ENCODE assay signal across 7 cellular contexts in genomic region chr2:112644155-112644932, GRCh38. TPM values are rescaled to one million over a fixed set of nuclear protein-coding genes. Genes with fewer than 3 reads are reported as not detected.
DNase-seq lines count a peak whose midpoint lies in the region; ATAC-seq, FAIRE-seq and TF ChIP-seq lines count a peak whose summit lies in the region.

No MANE protein-coding gene starts in this region.

- H2AFZ ChIP-seq in HCT116 (ENCODE audit: low read depth, low read length, poor library complexity, severe bottlenecking): no peak overlapping the region

- H4K20me1 ChIP-seq in HCT116 (ENCODE audit: insufficient read depth): peaks cover 16% of the 10 kb centered on the region; the same call in 1 of the 2 replicates

- peaks cover 36% of the 10 kb centered on the region for H3K79me2 ChIP-seq in HCT116 (ENCODE audit: insufficient read depth, low read length)

- TF ChIP-seq POLR2A in HCT116 (IDR thresholded peaks at IDR 0.05; ENCODE audit: borderline replicate concordance, extremely low read depth, insufficient read depth, insufficient read length) (no peak), esophagus muscularis mucosa (IDR thresholded peaks at IDR 0.05; ENCODE audit: low read depth) (no peak), ovary (IDR thresholded peaks at IDR 0.05) (no peak)

- TF ChIP-seq RAD21 in HCT116 (IDR thresholded peaks at IDR 0.05; ENCODE audit: low read depth): no peak

- 43% methylated on average over 11 of the region's 11 CpGs for WGBS in esophagus muscularis mucosa
- WGBS in ovary, 3 donors: 12 to 21% (median 14%) methylated on average over 11 of the region's 11 CpGs

- peak; percentile 69 for DNase-seq in HCT116 (ENCODE audit: low read depth, low spot score)
- peak; percentile 60 to 70 for DNase-seq in SJSA1 (ENCODE audit: low read depth in 1 of 2, low spot score in 2 of 2)
- no peak for DNase-seq in esophagus muscularis mucosa (ENCODE audit: extremely low spot score)
- DNase-seq in ovary: no peak
- DNase-seq in activated gamma-delta T cell (lab: John Stamatoyannopoulos, UW): no peak
- no peak for DNase-seq in GM19239 (ENCODE audit: insufficient read length, low spot score)

- POLR2A ChIA-PET in HCT116 (lab: Charles Lee): interaction anchor here (1.4 to 5.2 kb wide), 4 partner anchors 15 to 81 kb away, joined by 5 to 86 read pairs (median 14); no protein-coding TSS in a partner anchor

- H3K9me2 ChIP-seq in HCT116 (ENCODE audit: insufficient read depth): no peaks in the 10 kb centered on the region

- H3K36me3 ChIP-seq in HCT116 (ENCODE audit: control insufficient read depth in 1 of 2, insufficient read depth in 2 of 2, low read length in 2 of 2): peaks cover 20 to 27% of the 10 kb centered on the region in 2 experiments
- peaks cover 34% of the 10 kb centered on the region for H3K36me3 ChIP-seq in SJSA1
- peaks cover 0 to 22% (median 12%) of the 10 kb centered on the region in 4 donors for H3K36me3 ChIP-seq in esophagus muscularis mucosa
- H3K36me3 ChIP-seq in ovary: no peaks in the 10 kb centered on the region

- TF ChIP-seq EP300 in esophagus muscularis mucosa (IDR thresholded peaks at IDR 0.05) (no peak), ovary (IDR thresholded peaks at IDR 0.05) (no peak)

- no peaks in the 10 kb centered on the region for H3K9me3 ChIP-seq in HCT116 (ENCODE audit: control insufficient read depth in 1 of 2, insufficient read depth in 1 of 2, low read depth in 1 of 2, low read length in 2 of 2)
- H3K9me3 ChIP-seq in SJSA1 (replicated peaks): no peaks in the 10 kb centered on the region
- H3K9me3 ChIP-seq in esophagus muscularis mucosa: no peaks in the 10 kb centered on the region
- no peaks in the 10 kb centered on the region for H3K9me3 ChIP-seq in ovary

- no peak for FAIRE-seq in GM19239 (lab: Jason Lieb, UNC)

- peak overlapping the region; percentile 95 for H3K9ac ChIP-seq in HCT116 (ENCODE audit: low read length)

- CTCF ChIA-PET in HCT116 (lab: Charles Lee): interaction anchor here (1.8 to 2.8 kb wide), 3 partner anchors 18 to 82 kb away, joined by 6 to 18 read pairs (median 6); no protein-coding TSS in a partner anchor

- no peak for TF ChIP-seq CTCF in HCT116 (IDR thresholded peaks at IDR 0.05 in 2 of 3, conservative IDR thresholded peaks at IDR 0.05 in 1 of 3; ENCODE audit: borderline replicate concordance in 1 of 3, insufficient read depth in 1 of 3, low read depth in 2 of 3, low read length in 2 of 3)
- TF ChIP-seq CTCF in esophagus muscularis mucosa (IDR thresholded peaks at IDR 0.05): no peak
- no peak for TF ChIP-seq CTCF in ovary (IDR thresholded peaks at IDR 0.05)

- RAD21 ChIA-PET in HCT116 (lab: Charles Lee; ENCODE audit: low non-redundant PET in 1 of 2, low total read pairs in 2 of 2, uncharacterized antibody in 2 of 2, unreplicated experiment in 2 of 2): interaction anchor here (0.7 to 1.0 kb wide), 3 partner anchors 17 to 82 kb away, joined by 3 to 4 read pairs (median 3); no protein-coding TSS in a partner anchor

- ATAC-seq in HCT116: peak; percentile 31
- ATAC-seq in GM18861 (IDR thresholded peaks at IDR 0.05; ENCODE audit: unreplicated experiment): no peak

- BruUV-seq in HCT116 (replicated peaks; lab: Mats Ljungman, UMichigan): TSS peak; percentile 96

- H3K27ac ChIP-seq in HCT116 (ENCODE audit: low read depth, low read length) (peak overlapping the region; percentile 85), SJSA1 (peak overlapping the region; percentile 84), esophagus muscularis mucosa (replicated peaks in 1 of 4) (peak overlapping the region; percentile 98 to 100 (median 99)), ovary (no peak overlapping the region)

- H3K4me1 ChIP-seq in HCT116 (ENCODE audit: control insufficient read depth in 1 of 2, insufficient read depth in 2 of 2, low read length in 2 of 2) (peaks cover 54 to 70% of the 10 kb centered on the region in 2 experiments), SJSA1 (replicated peaks) (peaks cover 75% of the 10 kb centered on the region), esophagus muscularis mucosa (peaks cover 35 to 52% (median 47%) of the 10 kb centered on the region in 4 donors), ovary (ENCODE audit: insufficient read depth) (peaks cover 4% of the 10 kb centered on the region)

- intact Hi-C loops in HCT116 (cut with micrococcal nuclease): no loop called here
- intact Hi-C loops in esophagus muscularis mucosa (cut with DNase I): no loop called here
- intact Hi-C loops in ovary (cut with DNase I): no loop called here

- H3K4me2 ChIP-seq in HCT116 (ENCODE audit: low read length): peak overlapping the region; percentile 95

- peak overlapping the region; percentile 45 to 84 for H3K4me3 ChIP-seq in HCT116 (replicated peaks in 1 of 2; ENCODE audit: low read depth in 1 of 2, low read length in 2 of 2)
- peak overlapping the region; percentile 85 for H3K4me3 ChIP-seq in SJSA1
- peak overlapping the region; percentile 89 to 97 (median 93) for H3K4me3 ChIP-seq in esophagus muscularis mucosa
- peak overlapping the region; percentile 72 for H3K4me3 ChIP-seq in ovary

- H3K27me3 ChIP-seq in HCT116 (ENCODE audit: insufficient read depth, low read length) (no peaks in the 10 kb centered on the region), SJSA1 (replicated peaks) (no peaks in the 10 kb centered on the region), esophagus muscularis mucosa (no peaks in the 10 kb centered on the region), ovary (no peaks in the 10 kb centered on the region)

TF ChIP-seq in HCT116, 20 proteins besides CTCF, POLR2A, EP300 and RAD21:
- TF ChIP-seq ZFX (IDR thresholded peaks at IDR 0.05): no peak
- TF ChIP-seq, protein P1, sequence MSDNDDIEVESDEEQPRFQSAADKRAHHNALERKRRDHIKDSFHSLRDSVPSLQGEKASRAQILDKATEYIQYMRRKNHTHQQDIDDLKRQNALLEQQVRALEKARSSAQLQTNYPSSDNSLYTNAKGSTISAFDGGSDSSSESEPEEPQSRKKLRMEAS (IDR thresholded peaks at IDR 0.05): no peak
- no peak for TF ChIP-seq POLR2AphosphoS5 (IDR thresholded peaks at IDR 0.05; ENCODE audit: low read depth, low read length)
- peak; percentile 73 for TF ChIP-seq TCF7L2 (IDR thresholded peaks at IDR 0.05; ENCODE audit: borderline replicate concordance, extremely low read depth, insufficient read depth, insufficient read length)
- no peak for TF ChIP-seq SIN3A (IDR thresholded peaks at IDR 0.05; ENCODE audit: low read depth)
- TF ChIP-seq YY1 (IDR thresholded peaks at IDR 0.05; ENCODE audit: extremely low read depth, insufficient replicate concordance, low read depth, low read length): peak; percentile 9
- TF ChIP-seq ZNF274 (IDR thresholded peaks at IDR 0.05; ENCODE audit: low read depth, low read length): no peak
- TF ChIP-seq EGR1 (IDR thresholded peaks at IDR 0.05; ENCODE audit: low read depth): no peak
- TF ChIP-seq SP1 (IDR thresholded peaks at IDR 0.05; ENCODE audit: low read depth): no peak
- TF ChIP-seq SRF (IDR thresholded peaks at IDR 0.05; ENCODE audit: low read depth): no peak
- TF ChIP-seq EZH2 (IDR thresholded peaks at IDR 0.05): no peak

RNA-seq across cellular contexts. Expression of gene SLC20A1, which starts 1.4 kb away (rescaled TPM):
- total RNA-seq in HCT116 (2021; ENCODE audit: unreplicated experiment) (154 TPM), esophagus muscularis mucosa (10 to 100 TPM; 12.0 to 34.1 (median 14.9) TPM), ovary (10 to 100 TPM; 13.1 to 49.9 (median 19.9) TPM)
- 71.6 and 77.7 TPM in 2 replicates for polyA plus RNA-seq in HCT116 (2012)
- 47.4 and 48.3 TPM in 2 replicates for total RNA-seq in SJSA1 (2014; rRNA removed; shearing (Covaris generic))
- 10 to 100 TPM in 1 of 2 donors, 1 to 10 TPM in 1; 8.2 to 21.8 TPM for polyA plus RNA-seq in ovary

RNA-seq across cellular contexts. Expression of gene CHCHD5, which starts 59.9 kb away (rescaled TPM):
- total RNA-seq in HCT116 (2021; ENCODE audit: unreplicated experiment): 49.8 TPM
- polyA plus RNA-seq in HCT116 (2012): 83.8 and 98.8 TPM in 2 replicates
- 4.9 and 14.2 TPM in 2 replicates for total RNA-seq in SJSA1 (2014; rRNA removed; shearing (Covaris generic))
- total RNA-seq in esophagus muscularis mucosa: 10 to 100 TPM; 12.0 to 21.9 (median 16.1) TPM
- total RNA-seq in ovary: 10 to 100 TPM; 14.2 to 28.6 (median 22.2) TPM
- 10 to 100 TPM in 1 of 2 donors, 1 to 10 TPM in 1; 1.7 to 26.0 TPM for polyA plus RNA-seq in ovary

Comparison
In these comparisons a context has a peak if more than half of its experiments do, and no peak if none do; other contexts are left out.
1. DNase-seq: peak in HCT116 (single experiment) and SJSA1 (2 of 2); none in esophagus muscularis mucosa (single experiment), ovary (0 of 5), activated gamma-delta T cell (single experiment) and GM19239 (single experiment).
2. H3K27ac ChIP-seq: peak in HCT116 (single experiment), SJSA1 (single experiment) and esophagus muscularis mucosa (4 of 4); none in ovary (0 of 2).
3. Peak in every context shown above with its lines, with median percentiles within 50 percentile points of each other: H3K4me3 ChIP-seq.